Comparison of ENCODE assay signal across 9 cellular contexts in the genomic region with DNA sequence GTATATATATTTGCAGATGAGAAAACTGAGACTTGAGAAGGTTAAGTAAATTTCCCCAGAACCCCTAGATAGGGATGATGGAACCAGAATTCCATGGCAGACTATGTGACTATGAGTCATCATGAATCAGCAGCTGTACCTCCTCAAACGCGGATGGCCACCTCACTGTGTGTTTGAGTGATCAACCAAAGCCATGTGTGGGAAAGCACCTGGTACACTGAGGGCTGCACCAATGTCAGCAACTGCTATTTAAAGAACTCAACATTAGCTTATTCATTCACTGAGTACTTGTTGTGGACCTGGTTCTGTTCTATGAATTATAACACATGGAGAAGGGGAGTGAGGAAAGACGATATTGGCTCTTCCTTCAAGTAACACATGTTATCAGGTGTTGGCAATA.
DNase-seq lines count a peak whose midpoint lies in the region; ATAC-seq and TF ChIP-seq lines count a peak whose summit lies in the region.
"Had no signal": no experiment of that assay in that cellular context is flagged by ENCODE, and none has a peak within 500 bp of the region (broad histone marks: within the 10 kb centered on the region; RNA-seq: fewer than 3 reads in every experiment).

No MANE protein-coding gene starts in this region.

- no peak overlapping the region for H3K4me3 Mint-ChIP-seq in osteocyte (ENCODE audit: unreplicated experiment)
- no peak overlapping the region for H3K4me3 Mint-ChIP-seq in CD4-positive, alpha-beta T cell
- H3K4me3 Mint-ChIP-seq: memory B cell had no signal

- peaks cover 8% of the 10 kb centered on the region for H3K9me3 Mint-ChIP-seq in osteocyte (ENCODE audit: unreplicated experiment)
- peaks cover 3% of the 10 kb centered on the region for H3K9me3 Mint-ChIP-seq in CD4-positive, alpha-beta T cell
- H3K9me3 Mint-ChIP-seq: memory B cell had no signal

- H3K27me3 ChIP-seq in CD4-positive, alpha-beta T cell (ENCODE audit: control insufficient read depth, insufficient read depth, low read length) = no peaks in the 10 kb centered on the region
- H3K27me3 ChIP-seq in suprapubic skin = no peaks in the 10 kb centered on the region

- H3K36me3 Mint-ChIP-seq in osteocyte (ENCODE audit: unreplicated experiment) = no peaks in the 10 kb centered on the region
- no peaks in the 10 kb centered on the region for H3K36me3 Mint-ChIP-seq in CD4-positive, alpha-beta T cell (ENCODE audit: low read depth)
- H3K36me3 Mint-ChIP-seq: memory B cell had no signal

- intact Hi-C loops in CD4-positive, alpha-beta T cell (cut with DNase I, micrococcal nuclease) = no loop called here

- TF ChIP-seq CTCF in osteocyte (IDR thresholded peaks at IDR 0.05) (no peak), suprapubic skin (IDR thresholded peaks at IDR 0.05) (no peak)
- TF ChIP-seq CTCF in CD4-positive, alpha-beta T cell (IDR thresholded peaks at IDR 0.05) = no peak

- WGBS in suprapubic skin = 64% methylated on average over 3 of the region's 3 CpGs

- H3K4me1 ChIP-seq in suprapubic skin = no peaks in the 10 kb centered on the region

- H3K27ac Mint-ChIP-seq in osteocyte (ENCODE audit: unreplicated experiment) = peak overlapping the region; percentile 69
- H3K27ac Mint-ChIP-seq in CD4-positive, alpha-beta T cell = no peak overlapping the region
- H3K27ac Mint-ChIP-seq: memory B cell had no signal

- POLR2A ChIA-PET in CD4-positive, alpha-beta T cell (lab: Charles Lee) = no interaction called here

- H3K9me3 ChIP-seq in CD4-positive, alpha-beta T cell (ENCODE audit: control insufficient read depth, low read length) = no peaks in the 10 kb centered on the region
- no peaks in the 10 kb centered on the region for H3K9me3 ChIP-seq in suprapubic skin

- CTCF ChIA-PET in CD4-positive, alpha-beta T cell (lab: Charles Lee) = no interaction called here

- peak; percentile 70 for ATAC-seq in GM18909 (IDR thresholded peaks at IDR 0.05; ENCODE audit: poor library complexity, unreplicated experiment)
- peak; percentile 88 for ATAC-seq in HG03045 (IDR thresholded peaks at IDR 0.05; ENCODE audit: unreplicated experiment)
- no peak for ATAC-seq in CD4-positive, alpha-beta T cell (ENCODE audit: poor library complexity)

- no peak overlapping the region for H3K4me3 ChIP-seq in suprapubic skin

- no peak for TF ChIP-seq EP300 in suprapubic skin (IDR thresholded peaks at IDR 0.05)

- peaks cover 49% of the 10 kb centered on the region for H3K4me1 Mint-ChIP-seq in osteocyte (ENCODE audit: unreplicated experiment)
- no peaks in the 10 kb centered on the region for H3K4me1 Mint-ChIP-seq in CD4-positive, alpha-beta T cell (ENCODE audit: low read depth)
- H3K4me1 Mint-ChIP-seq: memory B cell had no signal

- H3K27me3 Mint-ChIP-seq in osteocyte (ENCODE audit: unreplicated experiment) = no peaks in the 10 kb centered on the region
- H3K27me3 Mint-ChIP-seq in CD4-positive, alpha-beta T cell = no peaks in the 10 kb centered on the region

- H3K27ac ChIP-seq in CD4-positive, alpha-beta T cell (ENCODE audit: low read depth, low read length) = no peak overlapping the region
- H3K27ac ChIP-seq in suprapubic skin = no peak overlapping the region

- no peaks in the 10 kb centered on the region for H3K36me3 ChIP-seq in suprapubic skin

- DNase-seq in SW480 (ENCODE audit: low spot score) = peak; percentile 72
- DNase-seq in osteocyte (ENCODE audit: extremely low spot score, unreplicated experiment) = no peak
- DNase-seq in CD4-positive, alpha-beta T cell = no peak
- DNase-seq in NCI-H1048 (lab: John Stamatoyannopoulos, UW) = no peak
- no peak for DNase-seq in germinal center (ENCODE audit: low spot score)
- no peak for DNase-seq in suprapubic skin (ENCODE audit: low spot score in 2 of 2)

- TF ChIP-seq POLR2A in suprapubic skin (IDR thresholded peaks at IDR 0.05) = no peak
